In genomic region chr10:132627736-132628512, GRCh38 we compare ENCODE assay signal across 8 cellular contexts.
DNase-seq lines count a peak whose midpoint lies in the region; ATAC-seq, FAIRE-seq and TF ChIP-seq lines count a peak whose summit lies in the region.
"Had no signal": no experiment of that assay in that cellular context is flagged by ENCODE, and none has a peak within 500 bp of the region (broad histone marks: within the 10 kb centered on the region; RNA-seq: fewer than 3 reads in every experiment).

No MANE protein-coding gene starts in this region.

- no peaks in the 10 kb centered on the region; the same call in 1 of the 2 replicates for H3K27me3 ChIP-seq in H9 (ENCODE audit: insufficient read depth, low read length)
- no peaks in the 10 kb centered on the region for H3K27me3 ChIP-seq in astrocyte (ENCODE audit: insufficient read depth, low read length)
- no peaks in the 10 kb centered on the region for H3K27me3 ChIP-seq in stomach
- H3K27me3 ChIP-seq in mammary epithelial cell (ENCODE audit: insufficient read depth, low read length), result no peaks in the 10 kb centered on the region

- no peaks in the 10 kb centered on the region for H3K79me1 ChIP-seq in H9 (ENCODE audit: insufficient read depth, low read depth, low read length, poor library complexity, severe bottlenecking)

- no peak for TF ChIP-seq POLR2A in stomach (IDR thresholded peaks at IDR 0.05)

- H3T11ph ChIP-seq in H9 (ENCODE audit: low read length), result no peak overlapping the region

- H2AFZ ChIP-seq in H9 (ENCODE audit: low read length), result no peak overlapping the region
- H2AFZ ChIP-seq in astrocyte (ENCODE audit: low read depth, low read length), result no peak overlapping the region
- no peak overlapping the region for H2AFZ ChIP-seq in mammary epithelial cell (ENCODE audit: low read depth, low read length)

- H2BK12ac ChIP-seq in H9 (ENCODE audit: insufficient read length, low read depth, low read length), result no peak overlapping the region

- H3K9me3 Mint-ChIP-seq in H9, result no peaks in the 10 kb centered on the region; a peak in 2 of 5 replicates
- no peaks in the 10 kb centered on the region for H3K9me3 Mint-ChIP-seq in astrocyte (ENCODE audit: unreplicated experiment)

- DNase-seq in H9 (no peak), astrocyte (ENCODE audit: low read depth) (peak; percentile 56), kidney tubule cell (ENCODE audit: low spot score) (peak; percentile 33), stomach (peak; percentile 47), mesenteric fat pad (ENCODE audit: low spot score) (no peak), mammary epithelial cell (no peak)
- DNase-seq: SIG-M5 had no signal

- in situ Hi-C loops in mammary epithelial cell (cut with MboI; ENCODE audit: low sequenced_read_pairs in 2 of 2), result loop anchor here in 1 of 2 donors (25.0 kb wide), 1 partner anchor 416 kb away; no protein-coding TSS in a partner anchor

- H4K8ac ChIP-seq in H9 (replicated peaks; ENCODE audit: insufficient read length, low read depth, low read length), result no peak overlapping the region

- H3K56ac ChIP-seq in H9 (ENCODE audit: insufficient read length, low read depth, low read length), result no peak overlapping the region

- H3K9ac ChIP-seq in H9 (ENCODE audit: extremely low read depth, insufficient read length, low read length) (no peak overlapping the region), astrocyte (ENCODE audit: low read length) (no peak overlapping the region), mammary epithelial cell (ENCODE audit: insufficient read depth, low read length) (no peak overlapping the region)

- H3K18ac ChIP-seq in H9 (ENCODE audit: insufficient read length, low read depth, low read length), result no peak overlapping the region

- FAIRE-seq in astrocyte (lab: Jason Lieb, UNC), result no peak

- no peak overlapping the region for H3K4me2 ChIP-seq in H9 (ENCODE audit: insufficient read depth, insufficient read length, low read length)
- peak overlapping the region; percentile 42 for H3K4me2 ChIP-seq in astrocyte (ENCODE audit: low read length)
- H3K4me2 ChIP-seq in mammary epithelial cell (ENCODE audit: insufficient read depth, low read depth, low read length), result no peak overlapping the region

- intact Hi-C loops in stomach (cut with DNase I; ENCODE audit: low total_unique reads) (no loop called here), mammary epithelial cell (cut with micrococcal nuclease) (no loop called here)

- no peaks in the 10 kb centered on the region; the same call in 1 of the 2 replicates for H3K4me1 ChIP-seq in H9 (ENCODE audit: insufficient read depth, low read length)
- peaks cover 29% of the 10 kb centered on the region for H3K4me1 ChIP-seq in astrocyte (ENCODE audit: insufficient read depth, low read length)
- H3K4me1 ChIP-seq in stomach, result peaks cover 49 to 91% (median 73%) of the 10 kb centered on the region in 4 donors
- no peaks in the 10 kb centered on the region for H3K4me1 ChIP-seq in mammary epithelial cell (ENCODE audit: insufficient read depth, low read length)

- H3K27me3 Mint-ChIP-seq in H9 (ENCODE audit: low read depth) (peaks cover 16% of the 10 kb centered on the region), astrocyte (ENCODE audit: low read depth, unreplicated experiment) (no peaks in the 10 kb centered on the region)

- no peak overlapping the region for H2BK120ac ChIP-seq in H9 (ENCODE audit: low read depth, low read length, poor library complexity, severe bottlenecking)

- no peaks in the 10 kb centered on the region for H3K79me2 ChIP-seq in H9 (ENCODE audit: insufficient read depth, low read length)
- H3K79me2 ChIP-seq in astrocyte (ENCODE audit: insufficient read depth, low read length), result peaks cover 47% of the 10 kb centered on the region
- no peaks in the 10 kb centered on the region for H3K79me2 ChIP-seq in mammary epithelial cell (ENCODE audit: insufficient read depth, low read length)

- H3K9me3 ChIP-seq in H9 (ENCODE audit: control insufficient read depth, low read depth, low read length) (no peaks in the 10 kb centered on the region), astrocyte (ENCODE audit: insufficient read depth, low read depth, low read length) (no peaks in the 10 kb centered on the region), stomach (no peaks in the 10 kb centered on the region), mammary epithelial cell (replicated peaks; ENCODE audit: insufficient read depth, low read length) (no peaks in the 10 kb centered on the region)

- no peak overlapping the region for H2BK15ac ChIP-seq in H9 (ENCODE audit: low read depth, low read length)

- TF ChIP-seq CTCF in H9 (conservative IDR thresholded peaks at IDR 0.05), result no peak
- no peak for TF ChIP-seq CTCF in astrocyte (IDR thresholded peaks at IDR 0.05; ENCODE audit: insufficient read depth, low read depth, low read length)
- TF ChIP-seq CTCF in stomach (IDR thresholded peaks at IDR 0.05), result no peak
- TF ChIP-seq CTCF in mammary epithelial cell (conservative IDR thresholded peaks at IDR 0.05 in 1 of 2, IDR thresholded peaks at IDR 0.05 in 1 of 2; ENCODE audit: extremely low read depth in 1 of 2, insufficient read depth in 1 of 2, low read depth in 1 of 2, low read length in 2 of 2), result no peak

- H2AK5ac ChIP-seq in H9 (ENCODE audit: insufficient read length, low read length), result no peak overlapping the region

- WGBS in H9 (ENCODE audit: extremely low coverage, insufficient read length, low lambda C conversion rate), result no CpG with 5 or more reads among the region's 28 CpGs
- 31 to 35% (median 32%) methylated on average over 23 to 28 of the region's 28 CpGs for WGBS in stomach, 5 donors
- 87% methylated on average over 19 of the region's 28 CpGs for WGBS in mammary epithelial cell (ENCODE audit: low coverage, missing lambda C conversion rate)

- H2BK20ac ChIP-seq in H9 (ENCODE audit: low read depth, low read length, poor library complexity, severe bottlenecking), result no peak overlapping the region

- no peaks in the 10 kb centered on the region for H3K36me3 ChIP-seq in astrocyte (ENCODE audit: insufficient read depth, low read length)
- H3K36me3 ChIP-seq in stomach, result no peaks in the 10 kb centered on the region
- no peaks in the 10 kb centered on the region for H3K36me3 ChIP-seq in mammary epithelial cell (ENCODE audit: insufficient read depth, low read length)

- peaks cover 2% of the 10 kb centered on the region for H3K23me2 ChIP-seq in H9 (ENCODE audit: insufficient read length, low read depth, low read length, poor library complexity, severe bottlenecking)

- H3K36me3 Mint-ChIP-seq in H9 (ENCODE audit: insufficient read depth in 1 of 3, low read depth in 3 of 3) (no peaks in the 10 kb centered on the region; a peak in 1 of 7 replicates), astrocyte (ENCODE audit: low read depth, unreplicated experiment) (peaks cover 2% of the 10 kb centered on the region)

- H3K14ac ChIP-seq in H9 (ENCODE audit: insufficient read depth, low read length), result 0 out of 2 replicates have a peak overlapping the region, but pooled peaks have one; percentile 53

- H4K5ac ChIP-seq in H9 (ENCODE audit: insufficient read length, low read depth, low read length), result no peak overlapping the region

- no peak overlapping the region for H3K4me3 Mint-ChIP-seq in H9
- no peak overlapping the region for H3K4me3 Mint-ChIP-seq in astrocyte (ENCODE audit: unreplicated experiment)

- H3K4me1 Mint-ChIP-seq in H9 (peaks cover 12 to 23% of the 10 kb centered on the region in 2 experiments), astrocyte (ENCODE audit: low read depth, unreplicated experiment) (peaks cover 9% of the 10 kb centered on the region)

- no TSS peak for BruUV-seq in mammary epithelial cell (replicated peaks; lab: Mats Ljungman, UMichigan)

- H4K91ac ChIP-seq in H9 (ENCODE audit: insufficient read length, low read depth, low read length), result no peak overlapping the region

- H3K4me3 ChIP-seq in astrocyte (ENCODE audit: insufficient read depth, low read depth, low read length) (no peak overlapping the region), stomach (peak overlapping the region in 1 of 4 donors; percentile 2), mammary epithelial cell (replicated peaks in 1 of 3; ENCODE audit: insufficient read depth in 1 of 3, low read depth in 2 of 3, low read length in 3 of 3) (no peak overlapping the region)

- no peaks in the 10 kb centered on the region for H4K20me1 ChIP-seq in H9 (ENCODE audit: control insufficient read depth, insufficient read depth, insufficient read length)
- H4K20me1 ChIP-seq in astrocyte (ENCODE audit: insufficient read depth, low read length), result peaks cover 70% of the 10 kb centered on the region
- H4K20me1 ChIP-seq in mammary epithelial cell (ENCODE audit: insufficient read depth, low read length), result no peaks in the 10 kb centered on the region

- H2BK5ac ChIP-seq in H9 (ENCODE audit: insufficient read length, low read length), result no peak overlapping the region

- no peak overlapping the region for H3K4ac ChIP-seq in H9 (ENCODE audit: low read depth, low read length)

- CTCF ChIA-PET in mammary epithelial cell (lab: Charles Lee; ENCODE audit: low non-redundant PET), result no interaction called here

- no peak for ATAC-seq in GM19455 (IDR thresholded peaks at IDR 0.05; ENCODE audit: unreplicated experiment)

- H3K27ac Mint-ChIP-seq in H9 (peak overlapping the region; percentile 6 to 73 (median 44); a peak in 4 of 7 replicates), astrocyte (ENCODE audit: unreplicated experiment) (no peak overlapping the region)

- no peak for TF ChIP-seq EP300 in stomach (IDR thresholded peaks at IDR 0.05)

- no peak overlapping the region for H3K27ac ChIP-seq in H9 (ENCODE audit: insufficient read length, low read depth, low read length)
- no peak overlapping the region for H3K27ac ChIP-seq in astrocyte (ENCODE audit: low read depth, low read length)
- peak overlapping the region; percentile 67 to 95 (median 85) for H3K27ac ChIP-seq in stomach
- H3K27ac ChIP-seq in mammary epithelial cell (ENCODE audit: insufficient read depth, low read depth, low read length), result no peak overlapping the region

- dilution Hi-C loops in mammary epithelial cell (cut with HindIII; ENCODE audit: low sequenced_read_pairs), result loop anchor here (5.0 kb wide), 1 partner anchor 46 kb away; no protein-coding TSS in a partner anchor

- no peak overlapping the region for H3K23ac ChIP-seq in H9 (ENCODE audit: insufficient read length, low read depth, low read length)

Comparison
In these comparisons a context has a peak if more than half of its experiments do, and no peak if none do; other contexts are left out.
1. DNase-seq: peak in astrocyte (single experiment), kidney tubule cell (single experiment) and stomach (single experiment); none in H9 (single experiment), mesenteric fat pad (single experiment) and mammary epithelial cell (single experiment).
2. H3K27ac ChIP-seq: peak in stomach (5 of 5); none in H9 (single experiment), astrocyte (single experiment) and mammary epithelial cell (single experiment).